ENCODE assay signal across 15 cellular contexts in the genomic region with DNA sequence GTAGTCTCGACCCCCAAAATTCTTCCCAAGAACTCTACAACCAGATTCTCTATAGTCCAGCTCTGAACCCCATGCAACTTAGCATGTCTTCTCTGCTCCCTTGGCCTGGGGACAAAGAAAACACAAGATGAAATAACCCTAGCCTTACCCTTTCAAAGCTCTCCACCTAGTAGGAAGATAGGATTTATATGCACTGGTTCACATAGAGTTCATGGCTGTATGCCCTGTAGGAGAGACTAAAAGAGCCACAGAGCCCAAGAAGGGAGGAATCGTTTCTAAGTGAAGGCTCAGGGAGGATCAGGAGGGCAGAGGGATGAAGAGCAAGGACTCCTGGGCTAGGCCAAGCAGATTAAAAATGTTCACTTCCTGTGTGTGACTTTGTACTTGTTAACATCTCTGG.
DNase-seq lines count a peak whose midpoint lies in the region; ATAC-seq and TF ChIP-seq lines count a peak whose summit lies in the region.
"Had no signal": no experiment of that assay in that cellular context is flagged by ENCODE, and none has a peak within 500 bp of the region (broad histone marks: within the 10 kb centered on the region; RNA-seq: fewer than 3 reads in every experiment).

No MANE protein-coding gene starts in this region.

- no peaks in the 10 kb centered on the region for H3K9me3 ChIP-seq in right atrium auricular region
- H3K9me3 ChIP-seq in esophagus squamous epithelium, result no peaks in the 10 kb centered on the region
- peaks cover 2% of the 10 kb centered on the region for H3K9me3 ChIP-seq in aorta (ENCODE audit: control insufficient read depth, low read length)
- H3K9me3 ChIP-seq in CD8-positive, alpha-beta T cell (ENCODE audit: low read length), result no peaks in the 10 kb centered on the region

- no peak overlapping the region for H3K4me3 Mint-ChIP-seq in CD8-positive, alpha-beta T cell
- H3K4me3 Mint-ChIP-seq in activated T-helper 1 cell treated with anti-CD3 and anti-CD28 coated beads, Interleukin-12 subunit alpha, Interleukin-12 subunit beta, Interleukin-2, Interleukin-4 antibody, amounts not matched to agents 30 ng/mL and 10 ng/mL and 1 ng/mL, durations not matched to agents 14 hours and 24 hours and 36 hours, result no peak overlapping the region

- no peak overlapping the region for H3K27ac Mint-ChIP-seq in CD8-positive, alpha-beta T cell
- H3K27ac Mint-ChIP-seq in activated T-helper 1 cell treated with anti-CD3 and anti-CD28 coated beads, Interleukin-12 subunit alpha, Interleukin-12 subunit beta, Interleukin-2, Interleukin-4 antibody, amounts not matched to agents 30 ng/mL and 10 ng/mL and 1 ng/mL, durations not matched to agents 14 hours and 24 hours and 36 hours, result no peak overlapping the region
- H3K27ac Mint-ChIP-seq: CD4-positive, alpha-beta memory T cell had no signal

- intact Hi-C loops in Right ventricle myocardium inferior (cut with DNase I) (no loop called here), esophagus squamous epithelium (cut with DNase I) (no loop called here), aorta (cut with DNase I) (no loop called here)
- intact Hi-C loops in CD8-positive, alpha-beta T cell (cut with DNase I, micrococcal nuclease), result no loop called here
- intact Hi-C loops in activated T-helper 1 cell treated with anti-CD3 and anti-CD28 coated beads, Interleukin-12 subunit alpha, Interleukin-12 subunit beta, Interleukin-2, Interleukin-4 antibody, amounts not matched to agents 30 ng/mL and 10 ng/mL and 1 ng/mL, durations not matched to agents 14 hours and 24 hours and 36 hours (cut with micrococcal nuclease), result no loop called here

- 36 to 37% methylated on average over 2 of the region's 2 CpGs for WGBS in esophagus squamous epithelium, 2 donors
- WGBS in aorta, 2 donors, result 51 to 53% methylated on average over 2 of the region's 2 CpGs

- CTCF ChIA-PET in CD8-positive, alpha-beta T cell (lab: Charles Lee), result no interaction called here

- POLR2A ChIA-PET in CD8-positive, alpha-beta T cell (lab: Charles Lee), result no interaction called here

- H3K27ac ChIP-seq in right atrium auricular region, result no peak overlapping the region
- peak overlapping the region in 3 of 4 donors; percentile 40 to 72 (median 50) for H3K27ac ChIP-seq in esophagus squamous epithelium
- no peak overlapping the region for H3K27ac ChIP-seq in aorta (ENCODE audit: low read depth in 1 of 2, low read length in 2 of 2)
- no peak overlapping the region for H3K27ac ChIP-seq in CD8-positive, alpha-beta T cell (ENCODE audit: low read depth, low read length)
- H3K27ac ChIP-seq: KMS-11 had no signal

- H3K4me1 ChIP-seq in right atrium auricular region, result peaks cover 0 to 15% of the 10 kb centered on the region in 2 donors
- H3K4me1 ChIP-seq in esophagus squamous epithelium, result peaks cover 0 to 40% (median 15%) of the 10 kb centered on the region in 3 donors
- no peaks in the 10 kb centered on the region for H3K4me1 ChIP-seq in aorta (ENCODE audit: control insufficient read depth in 1 of 2, insufficient read depth in 2 of 2, low read length in 2 of 2)
- no peaks in the 10 kb centered on the region for H3K4me1 ChIP-seq in CD8-positive, alpha-beta T cell (ENCODE audit: insufficient read depth, low read length)

- no peaks in the 10 kb centered on the region for H3K36me3 Mint-ChIP-seq in CD8-positive, alpha-beta T cell
- H3K36me3 Mint-ChIP-seq in activated T-helper 1 cell treated with anti-CD3 and anti-CD28 coated beads, Interleukin-12 subunit alpha, Interleukin-12 subunit beta, Interleukin-2, Interleukin-4 antibody, amounts not matched to agents 30 ng/mL and 10 ng/mL and 1 ng/mL, durations not matched to agents 14 hours and 24 hours and 36 hours (ENCODE audit: low read depth), result no peaks in the 10 kb centered on the region
- H3K36me3 Mint-ChIP-seq: CD4-positive, alpha-beta memory T cell had no signal

- no peaks in the 10 kb centered on the region for H3K4me1 Mint-ChIP-seq in CD8-positive, alpha-beta T cell (ENCODE audit: low read depth)
- no peaks in the 10 kb centered on the region for H3K4me1 Mint-ChIP-seq in activated T-helper 1 cell treated with anti-CD3 and anti-CD28 coated beads, Interleukin-12 subunit alpha, Interleukin-12 subunit beta, Interleukin-2, Interleukin-4 antibody, amounts not matched to agents 30 ng/mL and 10 ng/mL and 1 ng/mL, durations not matched to agents 14 hours and 24 hours and 36 hours (ENCODE audit: low read depth)
- H3K4me1 Mint-ChIP-seq: CD4-positive, alpha-beta memory T cell had no signal

- ATAC-seq in Right ventricle myocardium inferior (peak; percentile 54), aorta (ENCODE audit: low FRiP score) (peak; percentile 82)
- no peak for ATAC-seq in CD8-positive, alpha-beta T cell

- H3K27me3 Mint-ChIP-seq in CD8-positive, alpha-beta T cell (ENCODE audit: low read depth), result peaks cover 3% of the 10 kb centered on the region
- no peaks in the 10 kb centered on the region for H3K27me3 Mint-ChIP-seq in activated T-helper 1 cell treated with anti-CD3 and anti-CD28 coated beads, Interleukin-12 subunit alpha, Interleukin-12 subunit beta, Interleukin-2, Interleukin-4 antibody, amounts not matched to agents 30 ng/mL and 10 ng/mL and 1 ng/mL, durations not matched to agents 14 hours and 24 hours and 36 hours (ENCODE audit: insufficient read depth)

- DNase-seq in Right ventricle myocardium inferior (ENCODE audit: missing footprints), result no peak
- no peak for DNase-seq in right atrium auricular region (ENCODE audit: low spot score)
- DNase-seq in esophagus squamous epithelium (lab: John Stamatoyannopoulos, UW), result no peak
- DNase-seq in left kidney (ENCODE audit: low read depth, low spot score), result peak; percentile 27
- DNase-seq in aorta, result no peak
- no peak for DNase-seq in NAMALWA (ENCODE audit: low spot score)
- DNase-seq in CD8-positive, alpha-beta T cell, result no peak
- no peak for DNase-seq in activated T-helper 1 cell treated with anti-CD3 and anti-CD28 coated beads, Interleukin-12 subunit alpha, Interleukin-12 subunit beta, Interleukin-2, Interleukin-4 antibody, amounts not matched to agents 30 ng/mL and 10 ng/mL and 1 ng/mL, durations not matched to agents 14 hours and 24 hours and 36 hours (ENCODE audit: low spot score)
- DNase-seq: 8988T; CD4-positive, alpha-beta memory T cell; DND-41; GDM1; NCI-H1092 treated with DMSO at 0.1 percent for 48 hours; NCI-H2227 treated with DMSO at 0.1 percent for 48 hours had no signal

- TF ChIP-seq POLR2A in esophagus squamous epithelium (IDR thresholded peaks at IDR 0.05), result no peak

- no peaks in the 10 kb centered on the region for H3K27me3 ChIP-seq in right atrium auricular region
- no peaks in the 10 kb centered on the region for H3K27me3 ChIP-seq in esophagus squamous epithelium
- no peaks in the 10 kb centered on the region for H3K27me3 ChIP-seq in aorta (ENCODE audit: control insufficient read depth in 1 of 2, insufficient read depth in 2 of 2, low read length in 1 of 2)
- H3K27me3 ChIP-seq in CD8-positive, alpha-beta T cell (ENCODE audit: insufficient read depth, low read length), result no peaks in the 10 kb centered on the region

- no peaks in the 10 kb centered on the region for H3K9me3 Mint-ChIP-seq in CD8-positive, alpha-beta T cell
- no peaks in the 10 kb centered on the region for H3K9me3 Mint-ChIP-seq in activated T-helper 1 cell treated with anti-CD3 and anti-CD28 coated beads, Interleukin-12 subunit alpha, Interleukin-12 subunit beta, Interleukin-2, Interleukin-4 antibody, amounts not matched to agents 30 ng/mL and 10 ng/mL and 1 ng/mL, durations not matched to agents 14 hours and 24 hours and 36 hours

- TF ChIP-seq CTCF in right atrium auricular region (IDR thresholded peaks at IDR 0.05) (no peak), esophagus squamous epithelium (IDR thresholded peaks at IDR 0.05) (no peak)
- TF ChIP-seq CTCF in CD8-positive, alpha-beta T cell (IDR thresholded peaks at IDR 0.05), result no peak

- no peak overlapping the region for H3K4me3 ChIP-seq in right atrium auricular region
- no peak overlapping the region for H3K4me3 ChIP-seq in esophagus squamous epithelium
- H3K4me3 ChIP-seq in aorta (ENCODE audit: low read length in 2 of 2), result no peak overlapping the region
- no peak overlapping the region for H3K4me3 ChIP-seq in CD8-positive, alpha-beta T cell (ENCODE audit: low read depth, low read length)

- H3K36me3 ChIP-seq in right atrium auricular region (no peaks in the 10 kb centered on the region), esophagus squamous epithelium (no peaks in the 10 kb centered on the region), aorta (ENCODE audit: control insufficient read depth in 1 of 2, insufficient read depth in 2 of 2, low read length in 1 of 2) (no peaks in the 10 kb centered on the region)
- no peaks in the 10 kb centered on the region for H3K36me3 ChIP-seq in CD8-positive, alpha-beta T cell (ENCODE audit: insufficient read depth, low read length)

Comparison
In these comparisons a context has a peak if more than half of its experiments do, and no peak if none do; other contexts are left out.
1. H3K27ac ChIP-seq: peak in esophagus squamous epithelium (3 of 4); none in right atrium auricular region (0 of 2), aorta (0 of 2) and CD8-positive, alpha-beta T cell (single experiment).